Comparison of ENCODE assay signal across 16 cellular contexts in the genomic region with DNA sequence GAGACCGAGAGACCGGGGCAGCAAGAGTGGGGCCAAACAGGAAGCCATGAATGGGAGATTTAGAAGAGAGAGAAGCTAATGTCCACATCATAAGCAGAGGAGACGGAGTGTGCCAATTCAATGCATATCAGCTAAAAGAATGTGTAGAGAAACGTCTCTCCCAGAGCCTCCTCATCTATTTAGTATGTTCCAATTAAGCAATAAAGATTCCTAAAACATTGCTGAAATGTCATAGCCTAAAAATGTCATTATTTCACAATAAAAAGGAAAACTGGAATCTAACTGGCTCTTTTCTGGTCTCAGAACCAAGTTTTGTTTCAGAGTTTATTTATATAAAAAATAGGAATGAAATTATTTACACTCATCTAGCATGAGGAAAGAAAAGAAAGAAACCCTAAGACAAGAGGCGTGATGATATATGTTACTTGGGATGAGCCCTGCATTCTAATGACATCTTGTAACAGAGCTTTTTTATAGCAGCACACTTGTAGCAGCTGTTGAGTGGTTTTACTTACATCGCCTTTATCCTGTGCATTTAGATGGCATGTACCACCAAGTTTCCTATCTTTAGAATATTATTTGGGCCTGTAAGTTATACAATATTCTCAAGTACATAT.
A peak's percentile ranks its signal among the peaks of the same experiment; 100 is the strongest.
DNase-seq lines count a peak whose midpoint lies in the region; ATAC-seq and TF ChIP-seq lines count a peak whose summit lies in the region.
"Had no signal": no experiment of that assay in that cellular context is flagged by ENCODE, and none has a peak within 500 bp of the region (broad histone marks: within the 10 kb centered on the region; RNA-seq: fewer than 3 reads in every experiment).

No MANE protein-coding gene starts in this region.

- CTCF ChIA-PET in SK-N-SH (lab: Yijun Ruan, JAX): no interaction called here

- TF ChIP-seq RAD21 in SK-N-SH (IDR thresholded peaks at IDR 0.05; ENCODE audit: low read length): no peak

- H3K9me3 ChIP-seq in SK-N-SH: no peaks in the 10 kb centered on the region

- DNase-seq in Daoy (ENCODE audit: low read depth) (peak; percentile 9), SK-N-SH (no peak), fibroblast of pulmonary artery (ENCODE audit: low read depth) (peak; percentile 95), skeletal muscle cell (ENCODE audit: low read depth) (peak; percentile 90), kidney glomerular epithelial cell (lab: John Stamatoyannopoulos, UW) (no peak)
- no peak for DNase-seq in stimulated activated effector memory CD8-positive, alpha-beta T cell treated with anti-CD3 and anti-CD28 coated beads, Interleukin-12 subunit alpha, Interleukin-12 subunit beta, amount 100 ng/mL, for 72 hours (ENCODE audit: low spot score in 2 of 2)
- DNase-seq: activated CD4-positive, CD25-positive, alpha-beta regulatory T cell; activated T-cell treated with anti-CD3 and anti-CD28 coated beads, Interleukin-2, amount 50 U/mL, for 4 hours; CD4-positive, alpha-beta T cell; natural killer cell; NCI-H1436; NCI-H69 had no signal

- H3K27ac Mint-ChIP-seq in stimulated activated effector memory CD8-positive, alpha-beta T cell treated with anti-CD3 and anti-CD28 coated beads, Interleukin-12 subunit alpha, Interleukin-12 subunit beta, amount 100 ng/mL, for 72 hours: no peak overlapping the region
- H3K27ac Mint-ChIP-seq: CD4-positive, alpha-beta T cell; GM23338; natural killer cell had no signal

- WGBS in SK-N-SH (ENCODE audit: low lambda C conversion rate): 16% methylated on average over 6 of the region's 6 CpGs

- TF ChIP-seq CTCF in SK-N-SH (IDR thresholded peaks at IDR 0.05): no peak
- TF ChIP-seq CTCF in fibroblast of pulmonary artery (IDR thresholded peaks at IDR 0.05; ENCODE audit: low read length, missing control alignments): no peak

- H3K27me3 ChIP-seq in SK-N-SH (ENCODE audit: insufficient read depth): no peaks in the 10 kb centered on the region

- peak overlapping the region; percentile 68 for H2AFZ ChIP-seq in SK-N-SH (ENCODE audit: low read depth)
- H2AFZ ChIP-seq: GM23338 had no signal

- TF ChIP-seq EP300 in SK-N-SH (IDR thresholded peaks at IDR 0.05; ENCODE audit: borderline replicate concordance in 1 of 2, low read depth in 1 of 2, low read length in 1 of 2): no peak

- peaks cover 28% of the 10 kb centered on the region for H3F3A ChIP-seq in SK-N-SH (replicated peaks; ENCODE audit: insufficient read depth)

- POLR2A ChIA-PET in SK-N-SH (lab: Yijun Ruan, JAX): no interaction called here

- peak overlapping the region; percentile 55; the same call in 1 of the 2 replicates for H3K4me2 ChIP-seq in SK-N-SH
- H3K4me2 ChIP-seq: GM23338 had no signal

- peaks cover 14% of the 10 kb centered on the region for H3K9me3 Mint-ChIP-seq in stimulated activated effector memory CD8-positive, alpha-beta T cell treated with anti-CD3 and anti-CD28 coated beads, Interleukin-12 subunit alpha, Interleukin-12 subunit beta, amount 100 ng/mL, for 72 hours
- H3K9me3 Mint-ChIP-seq: GM23338 had no signal

- H3K36me3 ChIP-seq in SK-N-SH (replicated peaks in 1 of 2; ENCODE audit: control insufficient read depth in 1 of 2, insufficient read depth in 2 of 2, low read length in 1 of 2): no peaks in the 10 kb centered on the region

- H3K4me1 ChIP-seq in SK-N-SH (ENCODE audit: control insufficient read depth in 1 of 2, insufficient read depth in 2 of 2, low read depth in 1 of 2, low read length in 1 of 2): peaks cover 0 to 28% of the 10 kb centered on the region in 2 experiments; a peak in 3 of 4 replicates

- H4K20me1 ChIP-seq in SK-N-SH (ENCODE audit: insufficient read depth): no peaks in the 10 kb centered on the region

- no peak overlapping the region for H3K4me3 Mint-ChIP-seq in stimulated activated effector memory CD8-positive, alpha-beta T cell treated with anti-CD3 and anti-CD28 coated beads, Interleukin-12 subunit alpha, Interleukin-12 subunit beta, amount 100 ng/mL, for 72 hours
- H3K4me3 Mint-ChIP-seq: activated T-cell treated with anti-CD3 and anti-CD28 coated beads, Interleukin-2, amount 50 U/mL, for 4 hours; CD4-positive, alpha-beta T cell; GM23338; natural killer cell had no signal

- no peak overlapping the region for H3K4me3 ChIP-seq in SK-N-SH (ENCODE audit: low read depth in 2 of 2, low read length in 1 of 2)
- H3K4me3 ChIP-seq in fibroblast of pulmonary artery (replicated peaks; ENCODE audit: low read depth, low read length): no peak overlapping the region
- H3K4me3 ChIP-seq in skeletal muscle cell (ENCODE audit: low read depth, low read length): no peak overlapping the region
- H3K4me3 ChIP-seq: GM23338 had no signal

- H3K9ac ChIP-seq in SK-N-SH: peak overlapping the region; percentile 25; the same call in 1 of the 2 replicates

- H3K79me2 ChIP-seq in SK-N-SH (ENCODE audit: insufficient read depth): no peaks in the 10 kb centered on the region

- no peaks in the 10 kb centered on the region for H3K9me2 ChIP-seq in SK-N-SH

- H3K4me1 Mint-ChIP-seq in stimulated activated effector memory CD8-positive, alpha-beta T cell treated with anti-CD3 and anti-CD28 coated beads, Interleukin-12 subunit alpha, Interleukin-12 subunit beta, amount 100 ng/mL, for 72 hours: no peaks in the 10 kb centered on the region
- H3K4me1 Mint-ChIP-seq: natural killer cell had no signal

- H3K36me3 Mint-ChIP-seq in stimulated activated effector memory CD8-positive, alpha-beta T cell treated with anti-CD3 and anti-CD28 coated beads, Interleukin-12 subunit alpha, Interleukin-12 subunit beta, amount 100 ng/mL, for 72 hours: no peaks in the 10 kb centered on the region
- H3K36me3 Mint-ChIP-seq: natural killer cell had no signal

- peak overlapping the region in 1 of 2 experiments; percentile 64; a peak in 3 of 4 replicates for H3K27ac ChIP-seq in SK-N-SH (ENCODE audit: low read depth in 2 of 2, low read length in 1 of 2)
- H3K27ac ChIP-seq: epithelial cell of prostate had no signal

- ATAC-seq in HG03469 (IDR thresholded peaks at IDR 0.05; ENCODE audit: unreplicated experiment) (no peak), HG02571 (IDR thresholded peaks at IDR 0.05; ENCODE audit: unreplicated experiment) (no peak)
- no peak for ATAC-seq in stimulated activated effector memory CD8-positive, alpha-beta T cell treated with anti-CD3 and anti-CD28 coated beads, Interleukin-12 subunit alpha, Interleukin-12 subunit beta, amount 100 ng/mL, for 72 hours
- ATAC-seq: activated T-cell treated with anti-CD3 and anti-CD28 coated beads, Interleukin-2, amount 50 U/mL, for 4 hours; GM23338; natural killer cell had no signal

TF ChIP-seq in SK-N-SH, 30 proteins besides CTCF, POLR2A, EP300 and RAD21:
- no peak for TF ChIP-seq EZH2phosphoT487 (IDR thresholded peaks at IDR 0.05; ENCODE audit: borderline replicate concordance, low read depth)
TF ChIP-seq in SK-N-SH: peak in this region for 0.

Comparison
In these comparisons a context has a peak if more than half of its experiments do, and no peak if none do; other contexts are left out.
1. DNase-seq: peak in Daoy (single experiment), fibroblast of pulmonary artery (single experiment) and skeletal muscle cell (single experiment); none in SK-N-SH (single experiment), kidney glomerular epithelial cell (single experiment) and stimulated activated effector memory CD8-positive, alpha-beta T cell treated with anti-CD3 and anti-CD28 coated beads, Interleukin-12 subunit alpha, Interleukin-12 subunit beta, amount 100 ng/mL, for 72 hours (0 of 2).